ENCODE assay signal across 3 cellular contexts in the genomic region with DNA sequence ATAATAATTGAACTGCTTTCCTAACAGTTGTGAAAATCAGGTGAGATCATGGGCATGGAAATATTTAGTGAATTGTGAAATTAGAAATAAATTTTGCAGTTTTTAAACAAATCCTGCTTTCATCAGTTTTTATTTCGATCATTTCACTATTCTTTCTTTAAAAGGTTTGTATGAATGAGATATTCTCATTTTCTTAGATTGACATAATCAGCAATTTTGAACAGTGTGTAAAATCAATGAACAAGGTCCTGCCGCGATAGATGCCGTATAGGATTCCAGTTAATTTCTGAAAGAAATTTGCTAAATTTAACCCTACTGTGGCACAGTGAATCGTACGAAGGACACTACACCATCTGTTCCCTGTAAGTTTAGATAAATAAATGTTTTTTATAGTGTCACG.
TF ChIP-seq lines count a peak whose summit lies in the region.

No MANE protein-coding gene starts in this region.

TF ChIP-seq in A549, 52 proteins besides CTCF, POLR2A, EP300 and RAD21:
- peak; percentile 63 for TF ChIP-seq MAFK (IDR thresholded peaks at IDR 0.05; ENCODE audit: partially characterized antibody)
- TF ChIP-seq CHD2 (IDR thresholded peaks at IDR 0.05; ENCODE audit: low read length, partially characterized antibody) = no peak
- TF ChIP-seq KDM5A (IDR thresholded peaks at IDR 0.05) = no peak
- no peak for TF ChIP-seq CBX2 (IDR thresholded peaks at IDR 0.05; ENCODE audit: borderline replicate concordance, low read depth)
- TF ChIP-seq HEYL (CRISPR knock-in tag; IDR thresholded peaks at IDR 0.05) = no peak

TF ChIP-seq in IMR-90, 13 proteins besides CTCF, POLR2A, EP300 and RAD21:
- TF ChIP-seq SMC3 (IDR thresholded peaks at IDR 0.05; ENCODE audit: low read depth, low read length) (no peak), CEBPB (IDR thresholded peaks at IDR 0.05; ENCODE audit: low read depth, low read length) (no peak), BHLHE40 (IDR thresholded peaks at IDR 0.05; ENCODE audit: low read depth, low read length) (no peak), MAFK (IDR thresholded peaks at IDR 0.05; ENCODE audit: low read depth, low read length) (0 out of 2 replicates have a peak, but pooled peaks have one; percentile 21)

TF ChIP-seq in K562, 482 proteins besides CTCF, POLR2A, EP300 and RAD21:
- TF ChIP-seq ZNF316 (IDR thresholded peaks at IDR 0.05) (peak; percentile 74), SMARCA5 (IDR thresholded peaks at IDR 0.05) (no peak), NFE2 (IDR thresholded peaks at IDR 0.05; ENCODE audit: low read depth) (no peak)
TF ChIP-seq in K562: peak in this region for 1.
